In genomic region chr1:109877320-109877771, GRCh38 we compare ENCODE assay signal across 1 cellular context.
TF ChIP-seq lines count a peak whose summit lies in the region.

No MANE protein-coding gene starts in this region.

TF ChIP-seq in SK-N-SH treated with all-trans-retinoic acid at 6 μM for 48 hours, 23 proteins besides CTCF, POLR2A, EP300 and RAD21 (continued from another document):
- 0 out of 2 replicates have a peak, but pooled peaks have one; percentile 34 for TF ChIP-seq ZC3H10 (CRISPR knock-in tag; IDR thresholded peaks at IDR 0.05)
- TF ChIP-seq TCF4 (CRISPR knock-in tag; IDR thresholded peaks at IDR 0.05; ENCODE audit: borderline replicate concordance): no peak
TF ChIP-seq in SK-N-SH treated with all-trans-retinoic acid at 6 μM for 48 hours: peak in this region for 4.
